In the genomic region with DNA sequence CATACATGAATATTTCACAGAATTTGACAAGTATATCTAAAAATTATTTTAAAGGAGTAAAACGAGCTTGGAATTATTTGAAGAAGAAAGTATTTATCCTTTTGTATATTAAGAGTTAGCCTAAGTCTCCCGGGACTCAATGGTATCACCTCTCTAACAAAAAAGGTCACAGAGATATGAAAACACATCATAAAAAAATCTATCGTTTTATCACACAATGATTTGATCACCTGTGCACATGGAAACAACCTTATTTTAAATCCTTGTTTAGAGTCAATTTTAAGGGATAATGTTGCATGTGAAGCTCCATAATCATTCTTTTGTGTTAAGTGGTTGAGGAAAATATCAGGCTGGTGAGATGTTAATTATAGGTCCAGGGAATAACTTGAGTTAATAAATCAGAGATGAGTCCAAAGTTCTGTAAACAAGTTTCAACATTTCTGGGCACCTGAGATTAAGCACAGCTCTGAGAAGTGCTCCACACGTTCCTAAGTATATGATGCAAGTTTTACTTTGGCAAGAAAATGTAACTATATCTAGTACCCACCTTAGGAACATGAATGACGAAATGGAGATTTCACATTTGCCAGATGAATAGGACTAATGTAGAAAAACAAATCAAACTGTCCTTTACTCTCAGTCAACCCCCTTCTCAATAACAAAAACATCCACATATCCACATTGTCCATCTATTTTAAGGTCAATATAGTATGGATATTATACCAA, we compare ENCODE assay signal across 13 cellular contexts.
DNase-seq lines count a peak whose midpoint lies in the region; ATAC-seq and TF ChIP-seq lines count a peak whose summit lies in the region.
"Had no signal": no experiment of that assay in that cellular context is flagged by ENCODE, and none has a peak within 500 bp of the region (broad histone marks: within the 10 kb centered on the region; RNA-seq: fewer than 3 reads in every experiment).

No MANE protein-coding gene starts in this region.

- no peaks in the 10 kb centered on the region for H3K36me3 ChIP-seq in HCT116 (ENCODE audit: control insufficient read depth in 1 of 2, insufficient read depth in 2 of 2, low read length in 2 of 2)
- no peaks in the 10 kb centered on the region for H3K36me3 ChIP-seq in body of pancreas (replicated peaks in 1 of 2; ENCODE audit: insufficient read depth in 1 of 2, low read depth in 2 of 2)
- no peaks in the 10 kb centered on the region for H3K36me3 ChIP-seq in left ventricle myocardium inferior
- no peaks in the 10 kb centered on the region for H3K36me3 ChIP-seq in tibial nerve

- peak in 1 of 2 donors; percentile 21 for TF ChIP-seq EP300 in tibial nerve (IDR thresholded peaks at IDR 0.05)

- peaks cover 0 to 24% of the 10 kb centered on the region in 2 experiments; a peak in 2 of 4 replicates for H3K4me1 ChIP-seq in HCT116 (ENCODE audit: control insufficient read depth in 1 of 2, insufficient read depth in 2 of 2, low read length in 2 of 2)
- H3K4me1 ChIP-seq in body of pancreas = peaks cover 18% of the 10 kb centered on the region
- peaks cover 5% of the 10 kb centered on the region for H3K4me1 ChIP-seq in left ventricle myocardium inferior
- no peaks in the 10 kb centered on the region for H3K4me1 ChIP-seq in tibial nerve

- H3K9me2 ChIP-seq in HCT116 (ENCODE audit: insufficient read depth) = no peaks in the 10 kb centered on the region

- peaks cover 15% of the 10 kb centered on the region for H3K27me3 Mint-ChIP-seq in T-helper 2 cell treated with Interferon-gamma antibody and Interleukin-4, amounts not matched to agents 5 μg/mL and 100 μg/mL, for 36 hours (ENCODE audit: low read depth)

- no TSS peak for BruUV-seq in HCT116 (replicated peaks; lab: Mats Ljungman, UMichigan)

- H4K20me1 ChIP-seq in HCT116 (ENCODE audit: insufficient read depth) = no peaks in the 10 kb centered on the region

- WGBS in body of pancreas, 2 donors = 23 to 32% methylated on average over 5 of the region's 5 CpGs
- 66 to 69% methylated on average over 5 of the region's 5 CpGs for WGBS in tibial nerve, 2 donors

- no peaks in the 10 kb centered on the region for H3K79me2 ChIP-seq in HCT116 (ENCODE audit: insufficient read depth, low read length)

- intact Hi-C loops in HCT116 (cut with micrococcal nuclease) = no loop called here
- intact Hi-C loops in body of pancreas (cut with DNase I) = no loop called here
- intact Hi-C loops in left ventricle myocardium inferior (cut with micrococcal nuclease) = no loop called here

- H3K9me3 Mint-ChIP-seq in T-helper 2 cell treated with Interferon-gamma antibody and Interleukin-4, amounts not matched to agents 5 μg/mL and 100 μg/mL, for 36 hours = no peaks in the 10 kb centered on the region
- H3K9me3 Mint-ChIP-seq: activated B cell treated with CpG ODN at 0.5 μM for 24 hours had no signal

- no peak overlapping the region for H3K4me2 ChIP-seq in HCT116 (ENCODE audit: low read length)

- H3K4me1 Mint-ChIP-seq in T-helper 2 cell treated with Interferon-gamma antibody and Interleukin-4, amounts not matched to agents 5 μg/mL and 100 μg/mL, for 36 hours (ENCODE audit: low read depth) = no peaks in the 10 kb centered on the region
- H3K4me1 Mint-ChIP-seq: activated B cell treated with CpG ODN at 0.5 μM for 24 hours had no signal

- no peak for ATAC-seq in HCT116
- ATAC-seq in body of pancreas = peak; percentile 84
- ATAC-seq in GM18858 (IDR thresholded peaks at IDR 0.05; ENCODE audit: unreplicated experiment) = no peak

- no peak for TF ChIP-seq RAD21 in HCT116 (IDR thresholded peaks at IDR 0.05; ENCODE audit: low read depth)

- H3K27me3 ChIP-seq in HCT116 (ENCODE audit: insufficient read depth, low read length) (no peaks in the 10 kb centered on the region), body of pancreas (no peaks in the 10 kb centered on the region), left ventricle myocardium inferior (ENCODE audit: low read depth) (no peaks in the 10 kb centered on the region), tibial nerve (no peaks in the 10 kb centered on the region)

- H2AFZ ChIP-seq in HCT116 (ENCODE audit: low read depth, low read length, poor library complexity, severe bottlenecking) = peak overlapping the region; percentile 10

- H3K4me3 ChIP-seq in HCT116 (replicated peaks in 1 of 2; ENCODE audit: low read depth in 1 of 2, low read length in 2 of 2) (no peak overlapping the region), body of pancreas (no peak overlapping the region), left ventricle myocardium inferior (no peak overlapping the region), tibial nerve (no peak overlapping the region)

- TF ChIP-seq POLR2A in HCT116 (IDR thresholded peaks at IDR 0.05; ENCODE audit: borderline replicate concordance, extremely low read depth, insufficient read depth, insufficient read length) = no peak
- TF ChIP-seq POLR2A in body of pancreas (IDR thresholded peaks at IDR 0.05) = no peak
- no peak for TF ChIP-seq POLR2A in tibial nerve (IDR thresholded peaks at IDR 0.05)

- CTCF ChIA-PET in HCT116 (lab: Charles Lee) = no interaction called here

- H3K27ac ChIP-seq in HCT116 (ENCODE audit: low read depth, low read length) = no peak overlapping the region
- peak overlapping the region in 3 of 4 donors; percentile 39 to 64 (median 62) for H3K27ac ChIP-seq in body of pancreas
- peak overlapping the region; percentile 43 for H3K27ac ChIP-seq in left ventricle myocardium inferior (replicated peaks)
- no peak overlapping the region for H3K27ac ChIP-seq in tibial nerve
- H3K27ac ChIP-seq: C4-2B had no signal

- no peak for DNase-seq in HCT116 (ENCODE audit: low read depth, low spot score)
- peak in 2 of 4 donors; percentile 30 to 42 for DNase-seq in body of pancreas
- no peak for DNase-seq in left ventricle myocardium inferior
- peak; percentile 52 for DNase-seq in renal cortical epithelial cell (ENCODE audit: low read depth)
- no peak for DNase-seq in stimulated activated CD4-positive, alpha-beta T cell treated with anti-CD3 and anti-CD28 coated beads, Interleukin-4, amount 100 ng/mL, for 4 hours
- no peak for DNase-seq in tibial nerve (ENCODE audit: low spot score in 2 of 2)
- DNase-seq in T-helper 2 cell treated with Interferon-gamma antibody and Interleukin-4, amounts not matched to agents 5 μg/mL and 100 μg/mL, for 36 hours (ENCODE audit: low spot score) = no peak
- DNase-seq: activated B cell treated with CpG ODN at 0.5 μM for 24 hours, cortex of kidney, NCI-H1694, nucleus accumbens had no signal

- POLR2A ChIA-PET in HCT116 (lab: Charles Lee) = no interaction called here

- RAD21 ChIA-PET in HCT116 (lab: Charles Lee; ENCODE audit: low non-redundant PET in 1 of 2, low total read pairs in 2 of 2, uncharacterized antibody in 2 of 2, unreplicated experiment in 2 of 2) = no interaction called here

- no peak for TF ChIP-seq CTCF in HCT116 (IDR thresholded peaks at IDR 0.05 in 2 of 3, conservative IDR thresholded peaks at IDR 0.05 in 1 of 3; ENCODE audit: borderline replicate concordance in 1 of 3, insufficient read depth in 1 of 3, low read depth in 2 of 3, low read length in 2 of 3)
- no peak for TF ChIP-seq CTCF in body of pancreas (IDR thresholded peaks at IDR 0.05)
- no peak for TF ChIP-seq CTCF in left ventricle myocardium inferior (IDR thresholded peaks at IDR 0.05; ENCODE audit: borderline replicate concordance)
- no peak for TF ChIP-seq CTCF in tibial nerve (IDR thresholded peaks at IDR 0.05)

- H3K4me3 Mint-ChIP-seq in T-helper 2 cell treated with Interferon-gamma antibody and Interleukin-4, amounts not matched to agents 5 μg/mL and 100 μg/mL, for 36 hours = no peak overlapping the region
- H3K4me3 Mint-ChIP-seq: activated B cell treated with CpG ODN at 0.5 μM for 24 hours had no signal

- no peak overlapping the region for H3K27ac Mint-ChIP-seq in T-helper 2 cell treated with Interferon-gamma antibody and Interleukin-4, amounts not matched to agents 5 μg/mL and 100 μg/mL, for 36 hours
- H3K27ac Mint-ChIP-seq: activated B cell treated with CpG ODN at 0.5 μM for 24 hours had no signal

- H3K36me3 Mint-ChIP-seq in T-helper 2 cell treated with Interferon-gamma antibody and Interleukin-4, amounts not matched to agents 5 μg/mL and 100 μg/mL, for 36 hours (ENCODE audit: low read depth) = no peaks in the 10 kb centered on the region

- H3K9me3 ChIP-seq in HCT116 (ENCODE audit: control insufficient read depth in 1 of 2, insufficient read depth in 1 of 2, low read depth in 1 of 2, low read length in 2 of 2) (no peaks in the 10 kb centered on the region), body of pancreas (no peaks in the 10 kb centered on the region), left ventricle myocardium inferior (replicated peaks) (no peaks in the 10 kb centered on the region), tibial nerve (no peaks in the 10 kb centered on the region)

- H3K9ac ChIP-seq in HCT116 (ENCODE audit: low read length) = no peak overlapping the region

TF ChIP-seq in HCT116, 20 proteins besides CTCF, POLR2A, EP300 and RAD21 (continues in another document):
- TF ChIP-seq CBX3 (IDR thresholded peaks at IDR 0.05; ENCODE audit: low read depth) (no peak), ZFX (IDR thresholded peaks at IDR 0.05) (no peak), CEBPB (IDR thresholded peaks at IDR 0.05; ENCODE audit: low read depth) (no peak), POLR2AphosphoS5 (IDR thresholded peaks at IDR 0.05; ENCODE audit: low read depth, low read length) (no peak), EZH2 (IDR thresholded peaks at IDR 0.05) (no peak), SP1 (IDR thresholded peaks at IDR 0.05; ENCODE audit: low read depth) (no peak), JUND (IDR thresholded peaks at IDR 0.05) (no peak), SRF (IDR thresholded peaks at IDR 0.05; ENCODE audit: low read depth) (no peak), ZNF274 (IDR thresholded peaks at IDR 0.05; ENCODE audit: low read depth, low read length) (no peak)
- TF ChIP-seq, protein P1, sequence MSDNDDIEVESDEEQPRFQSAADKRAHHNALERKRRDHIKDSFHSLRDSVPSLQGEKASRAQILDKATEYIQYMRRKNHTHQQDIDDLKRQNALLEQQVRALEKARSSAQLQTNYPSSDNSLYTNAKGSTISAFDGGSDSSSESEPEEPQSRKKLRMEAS (IDR thresholded peaks at IDR 0.05) = no peak
- TF ChIP-seq, protein P2, sequence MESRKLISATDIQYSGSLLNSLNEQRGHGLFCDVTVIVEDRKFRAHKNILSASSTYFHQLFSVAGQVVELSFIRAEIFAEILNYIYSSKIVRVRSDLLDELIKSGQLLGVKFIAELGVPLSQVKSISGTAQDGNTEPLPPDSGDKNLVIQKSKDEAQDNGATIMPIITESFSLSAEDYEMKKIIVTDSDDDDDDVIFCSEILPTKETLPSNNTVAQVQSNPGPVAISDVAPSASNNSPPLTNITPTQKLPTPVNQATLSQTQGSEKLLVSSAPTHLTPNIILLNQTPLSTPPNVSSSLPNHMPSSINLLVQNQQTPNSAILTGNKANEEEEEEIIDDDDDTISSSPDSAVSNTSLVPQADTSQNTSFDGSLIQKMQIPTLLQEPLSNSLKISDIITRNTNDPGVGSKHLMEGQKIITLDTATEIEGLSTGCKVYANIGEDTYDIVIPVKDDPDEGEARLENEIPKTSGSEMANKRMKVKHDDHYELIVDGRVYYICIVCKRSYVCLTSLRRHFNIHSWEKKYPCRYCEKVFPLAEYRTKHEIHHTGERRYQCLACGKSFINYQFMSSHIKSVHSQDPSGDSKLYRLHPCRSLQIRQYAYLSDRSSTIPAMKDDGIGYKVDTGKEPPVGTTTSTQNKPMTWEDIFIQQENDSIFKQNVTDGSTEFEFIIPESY (IDR thresholded peaks at IDR 0.05; ENCODE audit: extremely low read depth, insufficient replicate concordance, low read length) = no peak

Comparison
In these comparisons a context has a peak if more than half of its experiments do, and no peak if none do; other contexts are left out.
1. H3K27ac ChIP-seq: peak in body of pancreas (3 of 4) and left ventricle myocardium inferior (single experiment); none in HCT116 (single experiment) and tibial nerve (0 of 4).